In the genomic region with DNA sequence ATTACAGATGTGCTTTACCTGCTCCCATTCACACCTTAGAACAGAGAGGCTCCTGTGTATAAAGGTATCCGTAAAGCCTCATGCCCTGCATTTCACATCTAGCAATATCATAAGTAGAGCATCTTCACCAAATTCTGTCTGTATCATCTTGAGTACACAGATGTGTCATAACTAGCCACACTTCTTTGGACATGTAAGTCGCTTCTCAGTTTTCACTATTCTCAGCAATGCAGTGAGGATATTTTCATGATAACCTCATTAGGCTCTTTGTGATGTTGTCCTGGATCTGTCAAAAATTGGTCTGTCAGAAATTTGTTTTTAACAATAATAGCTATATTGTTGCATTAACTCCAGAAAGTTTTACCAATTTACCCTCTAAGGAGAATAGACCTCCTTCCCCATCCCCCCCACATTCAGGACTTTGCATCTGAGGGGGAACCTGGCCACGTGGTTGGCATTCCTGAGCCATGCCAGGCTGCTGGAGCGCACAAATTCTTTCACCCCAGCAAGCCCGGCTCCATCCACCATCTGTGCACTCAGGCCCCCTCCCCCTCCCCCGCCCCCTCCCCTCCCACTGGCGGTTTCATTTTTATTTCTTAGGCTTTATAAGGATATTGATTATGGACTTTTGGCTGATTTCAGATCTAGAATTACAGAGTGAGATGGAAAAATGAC, we compare ENCODE assay signal across 29 cellular contexts. TPM values are rescaled to one million over a fixed set of nuclear protein-coding genes. Genes with fewer than 3 reads are reported as not detected.
DNase-seq lines count a peak whose midpoint lies in the region; ATAC-seq and TF ChIP-seq lines count a peak whose summit lies in the region.
"Had no signal": no experiment of that assay in that cellular context is flagged by ENCODE, and none has a peak within 500 bp of the region (broad histone marks: within the 10 kb centered on the region; RNA-seq: fewer than 3 reads in every experiment).

No MANE protein-coding gene starts in this region.

- H3K9me3 ChIP-seq in aorta (ENCODE audit: control insufficient read depth, low read length) = no peaks in the 10 kb centered on the region
- H3K9me3 ChIP-seq in Peyer's patch = no peaks in the 10 kb centered on the region
- H3K9me3 ChIP-seq: Caco-2, colonic mucosa, mucosa of descending colon, upper lobe of left lung had no signal

- intact Hi-C loops in aorta (cut with DNase I) = no loop called here

- no peak for ATAC-seq in aorta (ENCODE audit: low FRiP score)
- ATAC-seq in GM18511 (IDR thresholded peaks at IDR 0.05; ENCODE audit: unreplicated experiment) = no peak
- ATAC-seq: mucosa of descending colon; natural killer cell treated with Interleukin-12 subunit alpha and Interleukin-12 subunit beta and Interleukin-15 and Interleukin-18, amount 100 ng/mL, for 72 hours; stimulated activated naive B cell treated with anti-CD40 and anti-IgM and Interleukin-4, amounts not matched to agents 10 μg/mL and 1 μg/mL and 100 μg/mL, for 72 hours had no signal

- no peak for TF ChIP-seq CTCF in choroid plexus epithelial cell (conservative IDR thresholded peaks at IDR 0.05; ENCODE audit: low read depth, low read length)
- no peak for TF ChIP-seq CTCF in Peyer's patch (IDR thresholded peaks at IDR 0.05)

- DNase-seq in NCI-H2171 treated with DMSO at 0.1 percent for 48 hours (lab: John Stamatoyannopoulos, UW) = peak; percentile 14
- no peak for DNase-seq in NCI-H2171 (lab: John Stamatoyannopoulos, UW)
- DNase-seq in choroid plexus epithelial cell (ENCODE audit: low read depth) = peak; percentile 7
- DNase-seq in left kidney (ENCODE audit: low read depth, low spot score) = peak; percentile 82
- DNase-seq in aorta = peak; percentile 4 to 21
- DNase-seq in activated gamma-delta T cell treated with Interleukin-2 at 50 U/mL for 16 hours = no peak
- DNase-seq in Peyer's patch = no peak
- DNase-seq: 8988T; activated CD4-positive, alpha-beta T cell treated with anti-CD3 and anti-CD28 coated beads, Interleukin-2, amount 50 U/mL, for 48 hours; activated CD4-positive, CD25-positive, alpha-beta regulatory T cell treated with anti-CD3 and anti-CD28 coated beads, Interleukin-2, amount 50 U/mL, for 72 hours; activated naive CD4-positive, alpha-beta T cell treated with anti-CD3 and anti-CD28 coated beads for 36 hours; Caco-2; colonic mucosa; DMS79 treated with DMSO at 0.1 percent for 48 hours; effector CD4-positive, alpha-beta T cell; GF-D8; kidney; NCI-H1048; NCI-H524; OCI-M1; stimulated activated naive B cell treated with anti-CD40 and anti-IgM and Interleukin-4, amounts not matched to agents 10 μg/mL and 1 μg/mL and 100 μg/mL, for 72 hours; upper lobe of left lung had no signal

- no peak overlapping the region for H3K27ac ChIP-seq in aorta (ENCODE audit: low read depth in 1 of 2, low read length in 2 of 2)
- no peak overlapping the region for H3K27ac ChIP-seq in Peyer's patch
- H3K27ac ChIP-seq: colonic mucosa, SK-N-MC, skin epidermis, upper lobe of left lung had no signal

- H3K4me1 ChIP-seq in aorta (ENCODE audit: control insufficient read depth in 1 of 2, insufficient read depth in 2 of 2, low read length in 2 of 2) (no peaks in the 10 kb centered on the region), Peyer's patch (no peaks in the 10 kb centered on the region)
- H3K4me1 ChIP-seq: Caco-2, colonic mucosa had no signal

- WGBS in aorta, 2 donors = 5 to 40% methylated on average over 7 of the region's 7 CpGs

- no peak for TF ChIP-seq POLR2A in Peyer's patch (IDR thresholded peaks at IDR 0.05)

- H3K4me3 ChIP-seq in choroid plexus epithelial cell (ENCODE audit: low read depth, low read length) (no peak overlapping the region), aorta (ENCODE audit: low read length in 2 of 2) (no peak overlapping the region), Peyer's patch (no peak overlapping the region)
- H3K4me3 ChIP-seq: colonic mucosa, lung, mucosa of descending colon, SK-N-MC, skin epidermis, upper lobe of left lung had no signal

- no peaks in the 10 kb centered on the region for H3K27me3 ChIP-seq in aorta (ENCODE audit: control insufficient read depth in 1 of 2, insufficient read depth in 2 of 2, low read length in 1 of 2)
- no peaks in the 10 kb centered on the region for H3K27me3 ChIP-seq in Peyer's patch
- H3K27me3 ChIP-seq: colonic mucosa, upper lobe of left lung had no signal

- H3K36me3 ChIP-seq in aorta (ENCODE audit: control insufficient read depth in 1 of 2, insufficient read depth in 2 of 2, low read length in 1 of 2) (no peaks in the 10 kb centered on the region), Peyer's patch (no peaks in the 10 kb centered on the region)
- H3K36me3 ChIP-seq: colonic mucosa, upper lobe of left lung had no signal

RNA-seq across cellular contexts. Expression of a gene that starts 34.1 kb away (rescaled TPM):
- total RNA-seq in aorta = 10 to 100 TPM; 16.8 to 32.7 TPM
- polyA plus RNA-seq in aorta = 1 to 10 TPM; 3.0 to 8.6 TPM
- 10 to 100 TPM; 55.7 to 79.1 (median 66.9) TPM for total RNA-seq in Peyer's patch
- polyA plus RNA-seq: CD14-positive monocyte had no signal

Comparison
In these comparisons a context has a peak if more than half of its experiments do, and no peak if none do; other contexts are left out.
1. DNase-seq: peak in NCI-H2171 treated with DMSO at 0.1 percent for 48 hours (single experiment), choroid plexus epithelial cell (single experiment), left kidney (single experiment) and aorta (2 of 2); none in NCI-H2171 (single experiment), activated gamma-delta T cell treated with Interleukin-2 at 50 U/mL for 16 hours (single experiment) and Peyer's patch (0 of 3).